Comparison of ENCODE assay signal across 26 cellular contexts in genomic region chr16:67202426-67202825, GRCh38. TPM values are rescaled to one million over a fixed set of nuclear protein-coding genes. Genes with fewer than 3 reads are reported as not detected.
"Had no signal": no experiment of that assay in that cellular context is flagged by ENCODE, and none has a peak within 500 bp of the region (broad histone marks: within the 10 kb centered on the region; RNA-seq: fewer than 3 reads in every experiment).

No MANE protein-coding gene starts in this region.

- H3K27ac ChIP-seq: colonic mucosa, epithelial cell of prostate, esophagus squamous epithelium, gastrocnemius medialis, heart right ventricle, left lung, lower lobe of right lung had no signal

- H3K4me1 ChIP-seq: colonic mucosa had no signal

- ATAC-seq: effector memory CD8-positive, alpha-beta T cell; esophagus mucosa; gastrocnemius medialis; heart right ventricle; left lung; left ventricle myocardium superior; lower lobe of right lung; mucosa of descending colon had no signal

- DNase-seq: colonic mucosa; cortex of kidney; effector CD8-positive, alpha-beta T cell; effector memory CD8-positive, alpha-beta T cell; endodermal cell; erythroblast; esophagus squamous epithelium; foreskin fibroblast; foreskin melanocyte; gastrocnemius medialis; glutamatergic neuron; head of caudate nucleus; heart right ventricle; hippocampal formation; kidney glomerular epithelial cell; left ventricle myocardium superior; lower lobe of right lung; mesenchymal stem cell; mucosa of descending colon; naive B cell had no signal

- H3K9me3 ChIP-seq: colonic mucosa, esophagus squamous epithelium, gastrocnemius medialis, heart right ventricle, left lung, lower lobe of right lung, mucosa of descending colon had no signal

- H3K27me3 ChIP-seq: colonic mucosa, esophagus squamous epithelium, gastrocnemius medialis, heart right ventricle, left lung had no signal

- H3K36me3 ChIP-seq: colonic mucosa had no signal

- FAIRE-seq: endometrium, islet of Langerhans, keratinocyte had no signal

- H3K4me3 ChIP-seq: colonic mucosa, esophagus squamous epithelium, gastrocnemius medialis, heart right ventricle, left lung, lower lobe of right lung, mucosa of descending colon had no signal

RNA-seq across cellular contexts. Expression of gene EXOC3L1, which starts 12.5 kb away (rescaled TPM):
- polyA plus RNA-seq: keratinocyte had no signal
